ENCODE assay signal across 1 cellular context in genomic region chr20:23139984-23140383, GRCh38. TPM values are rescaled to one million over a fixed set of nuclear protein-coding genes. Genes with fewer than 3 reads are reported as not detected.
"Had no signal": no experiment of that assay in that cellular context is flagged by ENCODE, and none has a peak within 500 bp of the region (broad histone marks: within the 10 kb centered on the region; RNA-seq: fewer than 3 reads in every experiment).

No MANE protein-coding gene starts in this region.

RNA-seq across cellular contexts. Expression of gene CD93, which starts 53.9 kb away (rescaled TPM):
- total RNA-seq: foreskin keratinocyte had no signal
- polyA plus RNA-seq: foreskin keratinocyte had no signal
